Comparison of ENCODE assay signal across 1 cellular context in the genomic region with DNA sequence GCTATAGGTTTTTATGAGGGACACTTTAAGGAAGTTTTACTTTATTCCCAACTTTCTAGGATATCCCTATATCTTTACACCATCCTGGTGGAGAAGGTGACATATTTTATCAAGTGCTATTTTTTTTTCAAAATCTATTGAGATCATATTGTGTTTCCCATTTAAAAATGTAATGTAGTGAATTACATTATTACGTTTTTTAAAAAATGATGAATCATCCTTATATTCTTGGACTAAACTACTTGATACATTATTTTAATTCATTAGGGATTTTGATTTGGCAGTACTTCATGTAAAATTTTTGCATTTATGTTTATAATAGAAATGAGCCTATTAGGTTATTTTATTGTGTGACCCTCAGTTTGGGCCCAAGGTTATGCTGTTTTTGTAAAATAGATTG.
TF ChIP-seq lines count a peak whose summit lies in the region.

No MANE protein-coding gene starts in this region.

TF ChIP-seq in K562, 482 proteins besides CTCF, POLR2A, EP300 and RAD21:
- TF ChIP-seq MAFG (tag; conservative IDR thresholded peaks at IDR 0.05) (peak; percentile 68), C11orf30 (IDR thresholded peaks at IDR 0.05; ENCODE audit: low read depth) (peak; percentile 73), ZNF644 (tag; IDR thresholded peaks at IDR 0.05; ENCODE audit: low read depth) (no peak), YBX1 (IDR thresholded peaks at IDR 0.05) (no peak), RFX1 (IDR thresholded peaks at IDR 0.05) (no peak), ZNF57 (CRISPR knock-in tag; IDR thresholded peaks at IDR 0.05) (no peak), ZNF316 (IDR thresholded peaks at IDR 0.05) (peak; percentile 89), ZNF212 (CRISPR knock-in tag; IDR thresholded peaks at IDR 0.05) (no peak), TBL1XR1 (IDR thresholded peaks at IDR 0.05; ENCODE audit: low read length in 2 of 2) (no peak), TBP (optimal IDR thresholded peaks at IDR 0.05; ENCODE audit: low read depth, low read length) (no peak), SPI1 (IDR thresholded peaks at IDR 0.05; ENCODE audit: borderline replicate concordance, low read depth, low read length) (no peak), ZNF12 (CRISPR knock-in tag; IDR thresholded peaks at IDR 0.05) (no peak), CBFA2T3 (IDR thresholded peaks at IDR 0.05) (no peak), TCF3 (CRISPR knock-in tag; IDR thresholded peaks at IDR 0.05) (no peak), ZNF584 (CRISPR knock-in tag; IDR thresholded peaks at IDR 0.05; ENCODE audit: low read depth) (no peak), ZNF184 (CRISPR knock-in tag; IDR thresholded peaks at IDR 0.05) (no peak), RAD51 (IDR thresholded peaks at IDR 0.05; ENCODE audit: borderline replicate concordance, low read depth) (no peak), MCM3 (IDR thresholded peaks at IDR 0.05) (no peak), KLF13 (tag; IDR thresholded peaks at IDR 0.05; ENCODE audit: borderline replicate concordance, low read depth) (no peak), ZNF217 (CRISPR knock-in tag; IDR thresholded peaks at IDR 0.05) (no peak), PML (IDR thresholded peaks at IDR 0.05; ENCODE audit: low read length) (no peak), FOSL1 (tag; conservative IDR thresholded peaks at IDR 0.05) (no peak), TGIF2 (CRISPR knock-in tag; IDR thresholded peaks at IDR 0.05) (no peak), SMAD2 (IDR thresholded peaks at IDR 0.05; ENCODE audit: low read depth, low read length) (no peak), ELF1 (tag; IDR thresholded peaks at IDR 0.05) (0 out of 2 replicates have a peak, but pooled peaks have one; percentile 23), NFE2L1 (tag; IDR thresholded peaks at IDR 0.05; ENCODE audit: borderline replicate concordance, low read depth) (no peak; the same call in 1 of the 2 replicates), NFE2 (IDR thresholded peaks at IDR 0.05; ENCODE audit: low read depth) (peak; percentile 38; the same call in 1 of the 2 replicates), ZNF436 (CRISPR knock-in tag; IDR thresholded peaks at IDR 0.05) (no peak)
- TF ChIP-seq, protein P1, sequence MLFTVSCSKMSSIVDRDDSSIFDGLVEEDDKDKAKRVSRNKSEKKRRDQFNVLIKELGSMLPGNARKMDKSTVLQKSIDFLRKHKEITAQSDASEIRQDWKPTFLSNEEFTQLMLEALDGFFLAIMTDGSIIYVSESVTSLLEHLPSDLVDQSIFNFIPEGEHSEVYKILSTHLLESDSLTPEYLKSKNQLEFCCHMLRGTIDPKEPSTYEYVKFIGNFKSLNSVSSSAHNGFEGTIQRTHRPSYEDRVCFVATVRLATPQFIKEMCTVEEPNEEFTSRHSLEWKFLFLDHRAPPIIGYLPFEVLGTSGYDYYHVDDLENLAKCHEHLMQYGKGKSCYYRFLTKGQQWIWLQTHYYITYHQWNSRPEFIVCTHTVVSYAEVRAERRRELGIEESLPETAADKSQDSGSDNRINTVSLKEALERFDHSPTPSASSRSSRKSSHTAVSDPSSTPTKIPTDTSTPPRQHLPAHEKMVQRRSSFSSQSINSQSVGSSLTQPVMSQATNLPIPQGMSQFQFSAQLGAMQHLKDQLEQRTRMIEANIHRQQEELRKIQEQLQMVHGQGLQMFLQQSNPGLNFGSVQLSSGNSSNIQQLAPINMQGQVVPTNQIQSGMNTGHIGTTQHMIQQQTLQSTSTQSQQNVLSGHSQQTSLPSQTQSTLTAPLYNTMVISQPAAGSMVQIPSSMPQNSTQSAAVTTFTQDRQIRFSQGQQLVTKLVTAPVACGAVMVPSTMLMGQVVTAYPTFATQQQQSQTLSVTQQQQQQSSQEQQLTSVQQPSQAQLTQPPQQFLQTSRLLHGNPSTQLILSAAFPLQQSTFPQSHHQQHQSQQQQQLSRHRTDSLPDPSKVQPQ (CRISPR knock-in tag; IDR thresholded peaks at IDR 0.05; ENCODE audit: borderline replicate concordance), result no peak
- TF ChIP-seq, protein P2, sequence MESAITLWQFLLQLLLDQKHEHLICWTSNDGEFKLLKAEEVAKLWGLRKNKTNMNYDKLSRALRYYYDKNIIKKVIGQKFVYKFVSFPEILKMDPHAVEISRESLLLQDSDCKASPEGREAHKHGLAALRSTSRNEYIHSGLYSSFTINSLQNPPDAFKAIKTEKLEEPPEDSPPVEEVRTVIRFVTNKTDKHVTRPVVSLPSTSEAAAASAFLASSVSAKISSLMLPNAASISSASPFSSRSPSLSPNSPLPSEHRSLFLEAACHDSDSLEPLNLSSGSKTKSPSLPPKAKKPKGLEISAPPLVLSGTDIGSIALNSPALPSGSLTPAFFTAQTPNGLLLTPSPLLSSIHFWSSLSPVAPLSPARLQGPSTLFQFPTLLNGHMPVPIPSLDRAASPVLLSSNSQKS (CRISPR knock-in tag; IDR thresholded peaks at IDR 0.05), result no peak
- TF ChIP-seq, protein P3, sequence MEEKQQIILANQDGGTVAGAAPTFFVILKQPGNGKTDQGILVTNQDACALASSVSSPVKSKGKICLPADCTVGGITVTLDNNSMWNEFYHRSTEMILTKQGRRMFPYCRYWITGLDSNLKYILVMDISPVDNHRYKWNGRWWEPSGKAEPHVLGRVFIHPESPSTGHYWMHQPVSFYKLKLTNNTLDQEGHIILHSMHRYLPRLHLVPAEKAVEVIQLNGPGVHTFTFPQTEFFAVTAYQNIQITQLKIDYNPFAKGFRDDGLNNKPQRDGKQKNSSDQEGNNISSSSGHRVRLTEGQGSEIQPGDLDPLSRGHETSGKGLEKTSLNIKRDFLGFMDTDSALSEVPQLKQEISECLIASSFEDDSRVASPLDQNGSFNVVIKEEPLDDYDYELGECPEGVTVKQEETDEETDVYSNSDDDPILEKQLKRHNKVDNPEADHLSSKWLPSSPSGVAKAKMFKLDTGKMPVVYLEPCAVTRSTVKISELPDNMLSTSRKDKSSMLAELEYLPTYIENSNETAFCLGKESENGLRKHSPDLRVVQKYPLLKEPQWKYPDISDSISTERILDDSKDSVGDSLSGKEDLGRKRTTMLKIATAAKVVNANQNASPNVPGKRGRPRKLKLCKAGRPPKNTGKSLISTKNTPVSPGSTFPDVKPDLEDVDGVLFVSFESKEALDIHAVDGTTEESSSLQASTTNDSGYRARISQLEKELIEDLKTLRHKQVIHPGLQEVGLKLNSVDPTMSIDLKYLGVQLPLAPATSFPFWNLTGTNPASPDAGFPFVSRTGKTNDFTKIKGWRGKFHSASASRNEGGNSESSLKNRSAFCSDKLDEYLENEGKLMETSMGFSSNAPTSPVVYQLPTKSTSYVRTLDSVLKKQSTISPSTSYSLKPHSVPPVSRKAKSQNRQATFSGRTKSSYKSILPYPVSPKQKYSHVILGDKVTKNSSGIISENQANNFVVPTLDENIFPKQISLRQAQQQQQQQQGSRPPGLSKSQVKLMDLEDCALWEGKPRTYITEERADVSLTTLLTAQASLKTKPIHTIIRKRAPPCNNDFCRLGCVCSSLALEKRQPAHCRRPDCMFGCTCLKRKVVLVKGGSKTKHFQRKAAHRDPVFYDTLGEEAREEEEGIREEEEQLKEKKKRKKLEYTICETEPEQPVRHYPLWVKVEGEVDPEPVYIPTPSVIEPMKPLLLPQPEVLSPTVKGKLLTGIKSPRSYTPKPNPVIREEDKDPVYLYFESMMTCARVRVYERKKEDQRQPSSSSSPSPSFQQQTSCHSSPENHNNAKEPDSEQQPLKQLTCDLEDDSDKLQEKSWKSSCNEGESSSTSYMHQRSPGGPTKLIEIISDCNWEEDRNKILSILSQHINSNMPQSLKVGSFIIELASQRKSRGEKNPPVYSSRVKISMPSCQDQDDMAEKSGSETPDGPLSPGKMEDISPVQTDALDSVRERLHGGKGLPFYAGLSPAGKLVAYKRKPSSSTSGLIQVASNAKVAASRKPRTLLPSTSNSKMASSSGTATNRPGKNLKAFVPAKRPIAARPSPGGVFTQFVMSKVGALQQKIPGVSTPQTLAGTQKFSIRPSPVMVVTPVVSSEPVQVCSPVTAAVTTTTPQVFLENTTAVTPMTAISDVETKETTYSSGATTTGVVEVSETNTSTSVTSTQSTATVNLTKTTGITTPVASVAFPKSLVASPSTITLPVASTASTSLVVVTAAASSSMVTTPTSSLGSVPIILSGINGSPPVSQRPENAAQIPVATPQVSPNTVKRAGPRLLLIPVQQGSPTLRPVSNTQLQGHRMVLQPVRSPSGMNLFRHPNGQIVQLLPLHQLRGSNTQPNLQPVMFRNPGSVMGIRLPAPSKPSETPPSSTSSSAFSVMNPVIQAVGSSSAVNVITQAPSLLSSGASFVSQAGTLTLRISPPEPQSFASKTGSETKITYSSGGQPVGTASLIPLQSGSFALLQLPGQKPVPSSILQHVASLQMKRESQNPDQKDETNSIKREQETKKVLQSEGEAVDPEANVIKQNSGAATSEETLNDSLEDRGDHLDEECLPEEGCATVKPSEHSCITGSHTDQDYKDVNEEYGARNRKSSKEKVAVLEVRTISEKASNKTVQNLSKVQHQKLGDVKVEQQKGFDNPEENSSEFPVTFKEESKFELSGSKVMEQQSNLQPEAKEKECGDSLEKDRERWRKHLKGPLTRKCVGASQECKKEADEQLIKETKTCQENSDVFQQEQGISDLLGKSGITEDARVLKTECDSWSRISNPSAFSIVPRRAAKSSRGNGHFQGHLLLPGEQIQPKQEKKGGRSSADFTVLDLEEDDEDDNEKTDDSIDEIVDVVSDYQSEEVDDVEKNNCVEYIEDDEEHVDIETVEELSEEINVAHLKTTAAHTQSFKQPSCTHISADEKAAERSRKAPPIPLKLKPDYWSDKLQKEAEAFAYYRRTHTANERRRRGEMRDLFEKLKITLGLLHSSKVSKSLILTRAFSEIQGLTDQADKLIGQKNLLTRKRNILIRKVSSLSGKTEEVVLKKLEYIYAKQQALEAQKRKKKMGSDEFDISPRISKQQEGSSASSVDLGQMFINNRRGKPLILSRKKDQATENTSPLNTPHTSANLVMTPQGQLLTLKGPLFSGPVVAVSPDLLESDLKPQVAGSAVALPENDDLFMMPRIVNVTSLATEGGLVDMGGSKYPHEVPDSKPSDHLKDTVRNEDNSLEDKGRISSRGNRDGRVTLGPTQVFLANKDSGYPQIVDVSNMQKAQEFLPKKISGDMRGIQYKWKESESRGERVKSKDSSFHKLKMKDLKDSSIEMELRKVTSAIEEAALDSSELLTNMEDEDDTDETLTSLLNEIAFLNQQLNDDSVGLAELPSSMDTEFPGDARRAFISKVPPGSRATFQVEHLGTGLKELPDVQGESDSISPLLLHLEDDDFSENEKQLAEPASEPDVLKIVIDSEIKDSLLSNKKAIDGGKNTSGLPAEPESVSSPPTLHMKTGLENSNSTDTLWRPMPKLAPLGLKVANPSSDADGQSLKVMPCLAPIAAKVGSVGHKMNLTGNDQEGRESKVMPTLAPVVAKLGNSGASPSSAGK (IDR thresholded peaks at IDR 0.05), result no peak
- TF ChIP-seq, protein P4, sequence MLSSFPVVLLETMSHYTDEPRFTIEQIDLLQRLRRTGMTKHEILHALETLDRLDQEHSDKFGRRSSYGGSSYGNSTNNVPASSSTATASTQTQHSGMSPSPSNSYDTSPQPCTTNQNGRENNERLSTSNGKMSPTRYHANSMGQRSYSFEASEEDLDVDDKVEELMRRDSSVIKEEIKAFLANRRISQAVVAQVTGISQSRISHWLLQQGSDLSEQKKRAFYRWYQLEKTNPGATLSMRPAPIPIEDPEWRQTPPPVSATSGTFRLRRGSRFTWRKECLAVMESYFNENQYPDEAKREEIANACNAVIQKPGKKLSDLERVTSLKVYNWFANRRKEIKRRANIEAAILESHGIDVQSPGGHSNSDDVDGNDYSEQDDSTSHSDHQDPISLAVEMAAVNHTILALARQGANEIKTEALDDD (IDR thresholded peaks at IDR 0.05), result no peak
- TF ChIP-seq, protein P5, sequence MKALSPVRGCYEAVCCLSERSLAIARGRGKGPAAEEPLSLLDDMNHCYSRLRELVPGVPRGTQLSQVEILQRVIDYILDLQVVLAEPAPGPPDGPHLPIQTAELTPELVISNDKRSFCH (CRISPR knock-in tag; IDR thresholded peaks at IDR 0.05), result no peak
- TF ChIP-seq, protein P5 (tag; IDR thresholded peaks at IDR 0.05), result no peak
- TF ChIP-seq, protein P6, sequence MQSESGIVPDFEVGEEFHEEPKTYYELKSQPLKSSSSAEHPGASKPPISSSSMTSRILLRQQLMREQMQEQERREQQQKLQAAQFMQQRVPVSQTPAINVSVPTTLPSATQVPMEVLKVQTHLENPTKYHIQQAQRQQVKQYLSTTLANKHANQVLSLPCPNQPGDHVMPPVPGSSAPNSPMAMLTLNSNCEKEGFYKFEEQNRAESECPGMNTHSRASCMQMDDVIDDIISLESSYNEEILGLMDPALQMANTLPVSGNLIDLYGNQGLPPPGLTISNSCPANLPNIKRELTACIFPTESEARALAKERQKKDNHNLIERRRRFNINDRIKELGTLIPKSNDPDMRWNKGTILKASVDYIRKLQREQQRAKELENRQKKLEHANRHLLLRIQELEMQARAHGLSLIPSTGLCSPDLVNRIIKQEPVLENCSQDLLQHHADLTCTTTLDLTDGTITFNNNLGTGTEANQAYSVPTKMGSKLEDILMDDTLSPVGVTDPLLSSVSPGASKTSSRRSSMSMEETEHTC (IDR thresholded peaks at IDR 0.05), result no peak
- TF ChIP-seq, protein P7, sequence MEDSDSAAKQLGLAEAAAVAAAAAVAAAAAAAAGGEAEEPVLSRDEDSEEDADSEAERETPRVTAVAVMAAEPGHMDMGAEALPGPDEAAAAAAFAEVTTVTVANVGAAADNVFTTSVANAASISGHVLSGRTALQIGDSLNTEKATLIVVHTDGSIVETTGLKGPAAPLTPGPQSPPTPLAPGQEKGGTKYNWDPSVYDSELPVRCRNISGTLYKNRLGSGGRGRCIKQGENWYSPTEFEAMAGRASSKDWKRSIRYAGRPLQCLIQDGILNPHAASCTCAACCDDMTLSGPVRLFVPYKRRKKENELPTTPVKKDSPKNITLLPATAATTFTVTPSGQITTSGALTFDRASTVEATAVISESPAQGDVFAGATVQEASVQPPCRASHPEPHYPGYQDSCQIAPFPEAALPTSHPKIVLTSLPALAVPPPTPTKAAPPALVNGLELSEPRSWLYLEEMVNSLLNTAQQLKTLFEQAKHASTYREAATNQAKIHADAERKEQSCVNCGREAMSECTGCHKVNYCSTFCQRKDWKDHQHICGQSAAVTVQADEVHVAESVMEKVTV (CRISPR knock-in tag; IDR thresholded peaks at IDR 0.05), result no peak
- TF ChIP-seq, protein P8, sequence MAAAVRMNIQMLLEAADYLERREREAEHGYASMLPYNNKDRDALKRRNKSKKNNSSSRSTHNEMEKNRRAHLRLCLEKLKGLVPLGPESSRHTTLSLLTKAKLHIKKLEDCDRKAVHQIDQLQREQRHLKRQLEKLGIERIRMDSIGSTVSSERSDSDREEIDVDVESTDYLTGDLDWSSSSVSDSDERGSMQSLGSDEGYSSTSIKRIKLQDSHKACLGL (CRISPR knock-in tag; IDR thresholded peaks at IDR 0.05; ENCODE audit: borderline replicate concordance, poor library complexity, severe bottlenecking), result no peak
- TF ChIP-seq, protein P9, sequence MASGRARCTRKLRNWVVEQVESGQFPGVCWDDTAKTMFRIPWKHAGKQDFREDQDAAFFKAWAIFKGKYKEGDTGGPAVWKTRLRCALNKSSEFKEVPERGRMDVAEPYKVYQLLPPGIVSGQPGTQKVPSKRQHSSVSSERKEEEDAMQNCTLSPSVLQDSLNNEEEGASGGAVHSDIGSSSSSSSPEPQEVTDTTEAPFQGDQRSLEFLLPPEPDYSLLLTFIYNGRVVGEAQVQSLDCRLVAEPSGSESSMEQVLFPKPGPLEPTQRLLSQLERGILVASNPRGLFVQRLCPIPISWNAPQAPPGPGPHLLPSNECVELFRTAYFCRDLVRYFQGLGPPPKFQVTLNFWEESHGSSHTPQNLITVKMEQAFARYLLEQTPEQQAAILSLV (tag; IDR thresholded peaks at IDR 0.05), result no peak
TF ChIP-seq in K562: peak in this region for 5.
